8 cellular contexts compared by ENCODE assay signal in the genomic region with DNA sequence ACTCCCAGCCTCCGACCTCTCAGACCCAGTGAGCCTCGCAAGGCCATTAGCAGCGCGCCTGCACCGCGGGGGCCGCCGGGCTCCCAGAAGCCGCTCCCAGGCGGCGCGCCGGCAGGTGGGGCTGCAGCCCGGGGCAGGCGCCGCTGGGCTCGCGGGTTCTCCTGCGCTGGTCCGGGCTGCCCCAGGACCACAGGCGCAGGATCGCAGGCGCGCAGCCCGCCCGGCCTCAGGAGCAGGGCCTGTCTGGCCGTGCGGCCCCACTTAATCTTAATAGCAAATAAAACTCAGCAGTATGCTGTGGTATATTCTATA. TPM values are rescaled to one million over a fixed set of nuclear protein-coding genes. Genes with fewer than 3 reads are reported as not detected.
DNase-seq lines count a peak whose midpoint lies in the region; ATAC-seq and TF ChIP-seq lines count a peak whose summit lies in the region.
"Not testable (repeated sequence)": the region's sequence is repeated elsewhere in the genome, so short reads cannot be mapped to it uniquely, and the experiment has no call there.

No MANE protein-coding gene starts in this region.

- peak; percentile 83 for DNase-seq in ELF-1 (ENCODE audit: low read depth, low spot score)
- DNase-seq in activated T-cell treated with anti-CD3 and anti-CD28 coated beads, Interleukin-2, amount 50 U/mL, for 72 hours = peak; percentile 16 to 29
- DNase-seq in ecto neural progenitor cell (ENCODE audit: low spot score) = peak; percentile 70
- DNase-seq in left ventricle myocardium inferior; stimulated activated naive B cell treated with anti-CD40 and anti-IgM and Interleukin-4, amounts not matched to agents 10 μg/mL and 1 μg/mL and 100 μg/mL, for 72 hours: not testable (repeated sequence)
- DNase-seq in left kidney (ENCODE audit: low read depth, low spot score) = peak; percentile 65
- DNase-seq in naive B cell = peak; percentile 42

- H3K27ac ChIP-seq in HUES48 (ENCODE audit: low read depth, low read length); left ventricle myocardium inferior (replicated peaks): not testable (repeated sequence)

- H3K27ac Mint-ChIP-seq in activated T-cell treated with anti-CD3 and anti-CD28 coated beads, Interleukin-2, amount 50 U/mL, for 72 hours; stimulated activated naive B cell treated with anti-CD40 and anti-IgM and Interleukin-4, amounts not matched to agents 10 μg/mL and 1 μg/mL and 100 μg/mL, for 72 hours: not testable (repeated sequence)
- peak overlapping the region in 1 of 6 donors; percentile 38 for H3K27ac Mint-ChIP-seq in naive B cell

- H3K9ac ChIP-seq in HUES48 (ENCODE audit: low read depth, low read length) = not testable (repeated sequence)

- not testable (repeated sequence) for H3K36me3 ChIP-seq in HUES48 (ENCODE audit: control insufficient read depth, insufficient read depth, low read length); left ventricle myocardium inferior

- H3K4me3 ChIP-seq in HUES48 (ENCODE audit: low read depth, low read length) (peak overlapping the region; percentile 39; the same call in 1 of the 2 replicates), left ventricle myocardium inferior (peak overlapping the region; percentile 40)

- not testable (repeated sequence) for H3K4me1 ChIP-seq in HUES48 (ENCODE audit: control insufficient read depth, insufficient read depth, low read length); left ventricle myocardium inferior

- H3K9me3 Mint-ChIP-seq in activated T-cell treated with anti-CD3 and anti-CD28 coated beads, Interleukin-2, amount 50 U/mL, for 72 hours; naive B cell; stimulated activated naive B cell treated with anti-CD40 and anti-IgM and Interleukin-4, amounts not matched to agents 10 μg/mL and 1 μg/mL and 100 μg/mL, for 72 hours: not testable (repeated sequence)

- H3K36me3 Mint-ChIP-seq in activated T-cell treated with anti-CD3 and anti-CD28 coated beads, Interleukin-2, amount 50 U/mL, for 72 hours (ENCODE audit: insufficient read depth in 2 of 2); naive B cell; stimulated activated naive B cell treated with anti-CD40 and anti-IgM and Interleukin-4, amounts not matched to agents 10 μg/mL and 1 μg/mL and 100 μg/mL, for 72 hours: not testable (repeated sequence)

- ATAC-seq in activated T-cell treated with anti-CD3 and anti-CD28 coated beads, Interleukin-2, amount 50 U/mL, for 72 hours (replicated peaks in 1 of 2) = peak in 1 of 2 donors; percentile 36
- ATAC-seq in naive B cell (ENCODE audit: low read depth in 2 of 2) = peak; percentile 41 to 61
- ATAC-seq in stimulated activated naive B cell treated with anti-CD40 and anti-IgM and Interleukin-4, amounts not matched to agents 10 μg/mL and 1 μg/mL and 100 μg/mL, for 72 hours (replicated peaks) = not testable (repeated sequence)

- TF ChIP-seq CTCF in left ventricle myocardium inferior (IDR thresholded peaks at IDR 0.05; ENCODE audit: borderline replicate concordance) = peak; percentile 51

- H3K27me3 ChIP-seq in HUES48 (ENCODE audit: control insufficient read depth, insufficient read depth, low read length); left ventricle myocardium inferior (ENCODE audit: low read depth): not testable (repeated sequence)

- not testable (repeated sequence) for H3K4me1 Mint-ChIP-seq in activated T-cell treated with anti-CD3 and anti-CD28 coated beads, Interleukin-2, amount 50 U/mL, for 72 hours (ENCODE audit: low read depth); naive B cell; stimulated activated naive B cell treated with anti-CD40 and anti-IgM and Interleukin-4, amounts not matched to agents 10 μg/mL and 1 μg/mL and 100 μg/mL, for 72 hours

- H3K27me3 Mint-ChIP-seq in activated T-cell treated with anti-CD3 and anti-CD28 coated beads, Interleukin-2, amount 50 U/mL, for 72 hours (ENCODE audit: low read depth); naive B cell; stimulated activated naive B cell treated with anti-CD40 and anti-IgM and Interleukin-4, amounts not matched to agents 10 μg/mL and 1 μg/mL and 100 μg/mL, for 72 hours: not testable (repeated sequence)

- intact Hi-C loops in left ventricle myocardium inferior (cut with micrococcal nuclease) = not testable (repeated sequence)

- H3K4me3 Mint-ChIP-seq in activated T-cell treated with anti-CD3 and anti-CD28 coated beads, Interleukin-2, amount 50 U/mL, for 72 hours = peak overlapping the region in 1 of 2 donors; percentile 54
- not testable (repeated sequence) for H3K4me3 Mint-ChIP-seq in naive B cell
- peak overlapping the region; percentile 43 to 68 for H3K4me3 Mint-ChIP-seq in stimulated activated naive B cell treated with anti-CD40 and anti-IgM and Interleukin-4, amounts not matched to agents 10 μg/mL and 1 μg/mL and 100 μg/mL, for 72 hours

- not testable (repeated sequence) for H3K9me3 ChIP-seq in HUES48 (ENCODE audit: control insufficient read depth, insufficient read depth, low read length); left ventricle myocardium inferior (replicated peaks)

RNA-seq across cellular contexts. Expression of a gene that starts 12.4 kb away (rescaled TPM):
- 10 to 100 TPM; 19.2 to 22.7 TPM for total RNA-seq in activated T-cell treated with anti-CD3 and anti-CD28 coated beads, Interleukin-2, amount 50 U/mL, for 72 hours
- total RNA-seq in left ventricle myocardium inferior = 8.5 TPM
- 10 to 100 TPM in 5 of 6 donors, 1 to 10 TPM in 1; 6.4 to 35.1 (median 27.7) TPM for polyA plus RNA-seq in naive B cell (ENCODE audit: low read depth in 6 of 6)

RNA-seq across cellular contexts. Expression of a gene that starts 29.7 kb away (rescaled TPM):
- 1,000 to 10,000 TPM; 3,606 to 3,662 TPM for total RNA-seq in activated T-cell treated with anti-CD3 and anti-CD28 coated beads, Interleukin-2, amount 50 U/mL, for 72 hours
- 628 TPM for total RNA-seq in left ventricle myocardium inferior
- 1,000 to 10,000 TPM; 2,383 to 2,887 (median 2,526) TPM for polyA plus RNA-seq in naive B cell (ENCODE audit: low read depth in 6 of 6)

RNA-seq across cellular contexts. Expression of a gene that starts 50.3 kb away (rescaled TPM):
- 10 to 100 TPM; 42.1 to 52.1 TPM for total RNA-seq in activated T-cell treated with anti-CD3 and anti-CD28 coated beads, Interleukin-2, amount 50 U/mL, for 72 hours
- 26.4 TPM for total RNA-seq in left ventricle myocardium inferior
- polyA plus RNA-seq in naive B cell (ENCODE audit: low read depth in 6 of 6) = 1 to 10 TPM in 3 of 6 donors, under 1 TPM in 3; 0.40 to 1.6 (median 1.0) TPM
